In genomic region chr5:125033602-125034001, GRCh38 we compare ENCODE assay signal across 23 cellular contexts.
"Had no signal": no experiment of that assay in that cellular context is flagged by ENCODE, and none has a peak within 500 bp of the region (broad histone marks: within the 10 kb centered on the region; RNA-seq: fewer than 3 reads in every experiment).

No MANE protein-coding gene starts in this region.

- H3K27ac ChIP-seq: colonic mucosa, esophagus muscularis mucosa, heart right ventricle, lower lobe of right lung, prostate gland, right atrium auricular region, suprapubic skin, transverse colon, upper lobe of right lung, uterus had no signal

- H3K27me3 Mint-ChIP-seq: stimulated activated memory B cell treated with anti-CD40 and anti-IgM and Interleukin-4, amounts not matched to agents 10 μg/mL and 1 μg/mL and 100 μg/mL, for 72 hours; stimulated activated naive CD8-positive, alpha-beta T cell treated with anti-CD3 and anti-CD28 coated beads, Interleukin-15, Interleukin-2, amounts not matched to agents 100 ng/mL and 50 ng/mL, for 24 hours had no signal

- H3K27me3 ChIP-seq: colonic mucosa, esophagus muscularis mucosa, heart right ventricle, right atrium auricular region, suprapubic skin, transverse colon, upper lobe of right lung, uterus had no signal

- H3K9me3 ChIP-seq: colonic mucosa, esophagus muscularis mucosa, heart right ventricle, lower lobe of right lung, prostate gland, right atrium auricular region, suprapubic skin, transverse colon, upper lobe of right lung, uterus had no signal

- H3K36me3 ChIP-seq: colonic mucosa, esophagus muscularis mucosa, heart right ventricle, lower lobe of right lung, prostate gland, right atrium auricular region, suprapubic skin, transverse colon, upper lobe of right lung, uterus had no signal

- H3K27ac Mint-ChIP-seq: dendritic cell treated with granulocyte-macrophage colony-stimulating factor and Interleukin-4, amounts not matched to agents 40 ng/mL and 50 ng/mL, for 4 days; naive thymus-derived CD8-positive, alpha-beta T cell; nephron progenitor cell; stimulated activated memory B cell treated with anti-CD40 and anti-IgM and Interleukin-4, amounts not matched to agents 10 μg/mL and 1 μg/mL and 100 μg/mL, for 72 hours; stimulated activated naive CD8-positive, alpha-beta T cell treated with anti-CD3 and anti-CD28 coated beads, Interleukin-15, Interleukin-2, amounts not matched to agents 100 ng/mL and 50 ng/mL, for 24 hours had no signal

- DNase-seq: effector CD8-positive, alpha-beta T cell; foreskin melanocyte; glutamatergic neuron; heart right ventricle; hypothalamus; left ventricle myocardium superior; naive thymus-derived CD8-positive, alpha-beta T cell; nephron progenitor cell; nucleus accumbens; stimulated activated CD4-positive, alpha-beta T cell treated with anti-CD3 and anti-CD28 coated beads, Interleukin-4, amount 100 ng/mL, for 4 hours; upper lobe of right lung; uterus had no signal

- ATAC-seq: heart right ventricle; left ventricle myocardium superior; lower lobe of right lung; naive thymus-derived CD8-positive, alpha-beta T cell; sciatic nerve; stimulated activated memory B cell treated with anti-CD40 and anti-IgM and Interleukin-4, amounts not matched to agents 10 μg/mL and 1 μg/mL and 100 μg/mL, for 72 hours; upper lobe of right lung had no signal

- H3K4me3 ChIP-seq: colonic mucosa, esophagus muscularis mucosa, heart right ventricle, lower lobe of right lung, prostate gland, right atrium auricular region, suprapubic skin, transverse colon, upper lobe of right lung, uterus had no signal

- H3K36me3 Mint-ChIP-seq: naive thymus-derived CD8-positive, alpha-beta T cell; stimulated activated memory B cell treated with anti-CD40 and anti-IgM and Interleukin-4, amounts not matched to agents 10 μg/mL and 1 μg/mL and 100 μg/mL, for 72 hours had no signal

- H3K9me3 Mint-ChIP-seq: dendritic cell treated with granulocyte-macrophage colony-stimulating factor and Interleukin-4, amounts not matched to agents 40 ng/mL and 50 ng/mL, for 4 days; stimulated activated memory B cell treated with anti-CD40 and anti-IgM and Interleukin-4, amounts not matched to agents 10 μg/mL and 1 μg/mL and 100 μg/mL, for 72 hours had no signal

- H3K4me3 Mint-ChIP-seq: dendritic cell treated with granulocyte-macrophage colony-stimulating factor and Interleukin-4, amounts not matched to agents 40 ng/mL and 50 ng/mL, for 4 days; naive thymus-derived CD8-positive, alpha-beta T cell; nephron progenitor cell; stimulated activated memory B cell treated with anti-CD40 and anti-IgM and Interleukin-4, amounts not matched to agents 10 μg/mL and 1 μg/mL and 100 μg/mL, for 72 hours; stimulated activated naive CD8-positive, alpha-beta T cell treated with anti-CD3 and anti-CD28 coated beads, Interleukin-15, Interleukin-2, amounts not matched to agents 100 ng/mL and 50 ng/mL, for 24 hours had no signal

- H3K4me1 ChIP-seq: colonic mucosa, esophagus muscularis mucosa, heart right ventricle, lower lobe of right lung, prostate gland, right atrium auricular region, suprapubic skin, transverse colon, upper lobe of right lung, uterus had no signal
